30 cellular contexts compared by ENCODE assay signal in the genomic region with DNA sequence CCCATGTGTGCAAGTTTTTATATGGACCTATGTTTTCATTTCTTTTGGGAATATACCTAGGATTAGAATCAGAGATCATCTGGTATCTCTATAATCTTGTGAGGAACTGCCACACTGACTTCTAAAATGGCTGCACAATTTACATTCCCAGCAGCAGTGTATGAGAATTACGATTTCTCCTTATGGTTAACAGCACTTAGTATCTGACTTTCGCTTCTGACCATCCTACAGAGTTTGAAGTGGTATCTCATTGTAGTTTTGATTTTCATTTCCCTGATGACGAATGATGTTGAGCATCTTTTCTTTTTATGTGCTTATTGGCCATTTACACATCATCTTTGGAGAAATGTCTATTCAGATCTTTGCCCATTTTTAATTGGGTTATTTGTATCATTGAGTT. TPM values are rescaled to one million over a fixed set of nuclear protein-coding genes. Genes with fewer than 3 reads are reported as not detected.
"Had no signal": no experiment of that assay in that cellular context is flagged by ENCODE, and none has a peak within 500 bp of the region (broad histone marks: within the 10 kb centered on the region; RNA-seq: fewer than 3 reads in every experiment).

No MANE protein-coding gene starts in this region.

- H3K27me3 Mint-ChIP-seq: activated CD4-positive, alpha-beta T cell treated with anti-CD3 and anti-CD28 coated beads, Interleukin-2, amount 10 ng/mL, durations not matched to agents 7 days and 5 days; activated CD8-positive, alpha-beta T cell treated with anti-CD3 and anti-CD28 coated beads for 36 hours; central memory CD8-positive, alpha-beta T cell; naive B cell; stimulated activated naive B cell treated with anti-CD40 and anti-IgM and Interleukin-4, amounts not matched to agents 10 μg/mL and 1 μg/mL and 100 μg/mL, for 72 hours had no signal

- H3K4me1 Mint-ChIP-seq: endodermal cell; immature natural killer cell; naive B cell; stimulated activated naive B cell treated with anti-CD40 and anti-IgM and Interleukin-4, amounts not matched to agents 10 μg/mL and 1 μg/mL and 100 μg/mL, for 72 hours had no signal

- H3K27me3 ChIP-seq: breast epithelium, heart left ventricle, sigmoid colon, tibial nerve had no signal

- H3K9me3 Mint-ChIP-seq: activated CD4-positive, alpha-beta T cell treated with anti-CD3 and anti-CD28 coated beads, Interleukin-2, amount 10 ng/mL, durations not matched to agents 7 days and 5 days; activated CD8-positive, alpha-beta T cell treated with anti-CD3 and anti-CD28 coated beads for 36 hours; activated naive CD4-positive, alpha-beta T cell treated with anti-CD3 and anti-CD28 coated beads, Interleukin-2, amount 50 U/mL, for 72 hours; activated T-helper 2 cell treated with anti-CD3 and anti-CD28 coated beads, Interferon-gamma antibody, Interleukin-2, Interleukin-4, amounts not matched to agents 10 μg/mL and 5 μg/mL and 100 μg/mL, durations not matched to agents 14 hours and 24 hours and 36 hours; central memory CD8-positive, alpha-beta T cell; dendritic cell treated with granulocyte-macrophage colony-stimulating factor and Interleukin-4, amounts not matched to agents 40 ng/mL and 50 ng/mL, for 4 days; endodermal cell; immature natural killer cell; naive B cell; neural crest cell; stimulated activated naive B cell treated with anti-CD40 and anti-IgM and Interleukin-4, amounts not matched to agents 10 μg/mL and 1 μg/mL and 100 μg/mL, for 72 hours; T-helper 1 cell treated with Interleukin-12 subunit alpha and Interleukin-12 subunit beta and Interleukin-4 antibody, amounts not matched to agents 30 μg/mL and 1 μg/mL, for 36 hours had no signal

- H3K4me3 Mint-ChIP-seq: activated CD4-positive, alpha-beta T cell treated with anti-CD3 and anti-CD28 coated beads, Interleukin-2, amount 10 ng/mL, durations not matched to agents 7 days and 5 days; activated CD8-positive, alpha-beta T cell treated with anti-CD3 and anti-CD28 coated beads for 36 hours; central memory CD8-positive, alpha-beta T cell; dendritic cell treated with granulocyte-macrophage colony-stimulating factor and Interleukin-4, amounts not matched to agents 40 ng/mL and 50 ng/mL, for 4 days; endodermal cell; immature natural killer cell; naive B cell; neural crest cell; stimulated activated naive B cell treated with anti-CD40 and anti-IgM and Interleukin-4, amounts not matched to agents 10 μg/mL and 1 μg/mL and 100 μg/mL, for 72 hours; T-helper 1 cell treated with Interleukin-12 subunit alpha and Interleukin-12 subunit beta and Interleukin-4 antibody, amounts not matched to agents 30 μg/mL and 1 μg/mL, for 36 hours had no signal

- H3K36me3 Mint-ChIP-seq: activated naive CD4-positive, alpha-beta T cell treated with anti-CD3 and anti-CD28 coated beads, Interleukin-2, amount 50 U/mL, for 72 hours; immature natural killer cell; naive B cell; stimulated activated naive B cell treated with anti-CD40 and anti-IgM and Interleukin-4, amounts not matched to agents 10 μg/mL and 1 μg/mL and 100 μg/mL, for 72 hours had no signal

- H3K27ac Mint-ChIP-seq: activated CD4-positive, alpha-beta T cell treated with anti-CD3 and anti-CD28 coated beads, Interleukin-2, amount 10 ng/mL, durations not matched to agents 7 days and 5 days; activated CD8-positive, alpha-beta T cell treated with anti-CD3 and anti-CD28 coated beads for 36 hours; activated naive CD4-positive, alpha-beta T cell treated with anti-CD3 and anti-CD28 coated beads, Interleukin-2, amount 50 U/mL, for 72 hours; activated T-helper 2 cell treated with anti-CD3 and anti-CD28 coated beads, Interferon-gamma antibody, Interleukin-2, Interleukin-4, amounts not matched to agents 10 μg/mL and 5 μg/mL and 100 μg/mL, durations not matched to agents 14 hours and 24 hours and 36 hours; dendritic cell treated with granulocyte-macrophage colony-stimulating factor and Interleukin-4, amounts not matched to agents 40 ng/mL and 50 ng/mL, for 4 days; endodermal cell; immature natural killer cell; stimulated activated naive B cell treated with anti-CD40 and anti-IgM and Interleukin-4, amounts not matched to agents 10 μg/mL and 1 μg/mL and 100 μg/mL, for 72 hours; T-helper 1 cell treated with Interleukin-12 subunit alpha and Interleukin-12 subunit beta and Interleukin-4 antibody, amounts not matched to agents 30 μg/mL and 1 μg/mL, for 36 hours had no signal

- H3K36me3 ChIP-seq: breast epithelium, heart left ventricle, sigmoid colon, tibial nerve had no signal

- DNase-seq: activated CD4-positive, alpha-beta T cell treated with anti-CD3 and anti-CD28 coated beads, Interleukin-2, amount 10 ng/mL, durations not matched to agents 7 days and 5 days; activated CD4-positive, CD25-positive, alpha-beta regulatory T cell treated with anti-CD3 and anti-CD28 coated beads, Interleukin-2, amount 50 U/mL, for 72 hours; activated CD8-positive, alpha-beta T cell treated with anti-CD3 and anti-CD28 coated beads for 36 hours; endodermal cell; foreskin fibroblast; heart left ventricle; hypothalamus; immature natural killer cell; kidney; left colon; mammary epithelial cell; naive B cell; nucleus accumbens; psoas muscle; sigmoid colon; small intestine; stimulated activated CD4-positive, alpha-beta T cell treated with anti-CD3 and anti-CD28 coated beads, Interleukin-4, amount 100 ng/mL, for 4 hours; stimulated activated CD8-positive, alpha-beta memory T cell treated with anti-CD3 and anti-CD28 coated beads, Interleukin-4, amount 100 ng/mL, for 48 hours; stimulated activated naive B cell treated with anti-CD40 and anti-IgM and Interleukin-4, amounts not matched to agents 10 μg/mL and 1 μg/mL and 100 μg/mL, for 72 hours had no signal

- ATAC-seq: activated CD8-positive, alpha-beta T cell treated with anti-CD3 and anti-CD28 coated beads for 36 hours; activated naive CD4-positive, alpha-beta T cell treated with anti-CD3 and anti-CD28 coated beads, Interleukin-2, amount 50 U/mL, for 72 hours; esophagus mucosa; heart left ventricle; left colon; psoas muscle; stimulated activated naive B cell treated with anti-CD40 and anti-IgM and Interleukin-4, amounts not matched to agents 10 μg/mL and 1 μg/mL and 100 μg/mL, for 72 hours had no signal

- H3K79me2 ChIP-seq: parathyroid adenoma had no signal

- H2AFZ ChIP-seq: parathyroid adenoma had no signal

- H3K9ac ChIP-seq: parathyroid adenoma had no signal

- H3K9me3 ChIP-seq: breast epithelium, heart left ventricle, psoas muscle, sigmoid colon, tibial nerve had no signal

- H3K27ac ChIP-seq: breast epithelium, heart left ventricle, parathyroid adenoma, psoas muscle, sigmoid colon, tibial nerve had no signal

- H3K4me1 ChIP-seq: breast epithelium, heart left ventricle, parathyroid adenoma, psoas muscle, sigmoid colon had no signal

- H3K4me3 ChIP-seq: breast epithelium, heart left ventricle, psoas muscle, sigmoid colon, tibial nerve had no signal

RNA-seq across cellular contexts. Expression of a gene that starts 10.0 kb away (rescaled TPM):
- total RNA-seq: activated T-helper 2 cell treated with anti-CD3 and anti-CD28 coated beads, Interferon-gamma antibody, Interleukin-2, Interleukin-4, amounts not matched to agents 10 μg/mL and 5 μg/mL and 100 μg/mL, durations not matched to agents 14 hours and 24 hours and 36 hours; breast epithelium; ureter had no signal
- polyA plus RNA-seq: immature natural killer cell, mammary epithelial cell had no signal
